Comparison of ENCODE assay signal across 8 cellular contexts in genomic region chr16:68022728-68023537, GRCh38. TPM values are rescaled to one million over a fixed set of nuclear protein-coding genes. Genes with fewer than 3 reads are reported as not detected.
DNase-seq lines count a peak whose midpoint lies in the region; ATAC-seq and TF ChIP-seq lines count a peak whose summit lies in the region.

A gene with protein sequence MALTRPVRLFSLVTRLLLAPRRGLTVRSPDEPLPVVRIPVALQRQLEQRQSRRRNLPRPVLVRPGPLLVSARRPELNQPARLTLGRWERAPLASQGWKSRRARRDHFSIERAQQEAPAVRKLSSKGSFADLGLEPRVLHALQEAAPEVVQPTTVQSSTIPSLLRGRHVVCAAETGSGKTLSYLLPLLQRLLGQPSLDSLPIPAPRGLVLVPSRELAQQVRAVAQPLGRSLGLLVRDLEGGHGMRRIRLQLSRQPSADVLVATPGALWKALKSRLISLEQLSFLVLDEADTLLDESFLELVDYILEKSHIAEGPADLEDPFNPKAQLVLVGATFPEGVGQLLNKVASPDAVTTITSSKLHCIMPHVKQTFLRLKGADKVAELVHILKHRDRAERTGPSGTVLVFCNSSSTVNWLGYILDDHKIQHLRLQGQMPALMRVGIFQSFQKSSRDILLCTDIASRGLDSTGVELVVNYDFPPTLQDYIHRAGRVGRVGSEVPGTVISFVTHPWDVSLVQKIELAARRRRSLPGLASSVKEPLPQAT (minus strand): TSS chr16:68023232. CDS start chr16:68023202, 30 bp downstream.
Gene DUS2 (plus strand): TSS chr16:68023284. CDS start chr16:68038024, 14,740 bp downstream.

- H3K9ac ChIP-seq in muscle layer of colon (ENCODE audit: low read length) = peak within 1 kb of the TSS; percentile 65

- no peaks in the 10 kb centered on the region for H3K9me3 Mint-ChIP-seq in activated T-cell treated with anti-CD3 and anti-CD28 coated beads, Interleukin-2, amount 50 U/mL, for 4 hours

- DNase-seq in DMS153 (lab: John Stamatoyannopoulos, UW) (peak; percentile 78), KBM-7 (peak; percentile 95), Peyer's patch (peak; percentile 87 to 97 (median 96))
- peak; percentile 95 for DNase-seq in activated T-cell treated with anti-CD3 and anti-CD28 coated beads, Interleukin-2, amount 50 U/mL, for 4 hours
- DNase-seq in stimulated activated CD8-positive, alpha-beta memory T cell treated with anti-CD3 and anti-CD28 coated beads, Interleukin-4, amount 100 ng/mL, for 48 hours = peak; percentile 97

- H3K36me3 Mint-ChIP-seq in activated T-cell treated with anti-CD3 and anti-CD28 coated beads, Interleukin-2, amount 50 U/mL, for 4 hours (ENCODE audit: insufficient read depth) = peaks cover 13% of the 10 kb centered on the region

- H3K4me3 Mint-ChIP-seq in activated T-cell treated with anti-CD3 and anti-CD28 coated beads, Interleukin-2, amount 50 U/mL, for 4 hours = peak within 1 kb of the TSS; percentile 97

- in situ Hi-C loops in KBM-7 (cut with MboI; ENCODE audit: low pct_unique_long_range_greater_than_20kb, low sequenced_read_pairs) = no loop called here

- H3K27me3 Mint-ChIP-seq in activated T-cell treated with anti-CD3 and anti-CD28 coated beads, Interleukin-2, amount 50 U/mL, for 4 hours (ENCODE audit: low read depth) = no peaks in the 10 kb centered on the region

- no peaks in the 10 kb centered on the region for H3K9me3 ChIP-seq in Peyer's patch
- no peaks in the 10 kb centered on the region for H3K9me3 ChIP-seq in muscle layer of colon (ENCODE audit: low read length)

- ATAC-seq in GM21576 (IDR thresholded peaks at IDR 0.05; ENCODE audit: unreplicated experiment) (peak; percentile 79), esophagus mucosa (peak; percentile 96)
- ATAC-seq in activated T-cell treated with anti-CD3 and anti-CD28 coated beads, Interleukin-2, amount 50 U/mL, for 4 hours = peak; percentile 90 to 92

- H3K27ac ChIP-seq in Peyer's patch = peak within 1 kb of the TSS; percentile 66 to 91 (median 80)
- peak within 1 kb of the TSS; percentile 95 for H3K27ac ChIP-seq in muscle layer of colon (ENCODE audit: low read depth, low read length)

- H3K4me3 ChIP-seq in Peyer's patch (peak within 1 kb of the TSS; percentile 79 to 100 (median 88)), muscle layer of colon (ENCODE audit: low read depth in 1 of 2, low read length in 2 of 2) (peak within 1 kb of the TSS; percentile 43 to 72)

- peaks cover 22% of the 10 kb centered on the region for H3K4me1 Mint-ChIP-seq in activated T-cell treated with anti-CD3 and anti-CD28 coated beads, Interleukin-2, amount 50 U/mL, for 4 hours (ENCODE audit: low read depth)

- TF ChIP-seq CTCF in Peyer's patch (IDR thresholded peaks at IDR 0.05) = peak in 1 of 6 experiments; percentile 2

- H3K4me1 ChIP-seq in Peyer's patch (peaks cover 0 to 27% (median 11%) of the 10 kb centered on the region in 4 donors), muscle layer of colon (ENCODE audit: insufficient read depth, low read length) (peaks cover 25% of the 10 kb centered on the region)

- no peaks in the 10 kb centered on the region for H3K27me3 ChIP-seq in Peyer's patch
- H3K27me3 ChIP-seq in muscle layer of colon (ENCODE audit: control insufficient read depth in 1 of 2, insufficient read depth in 2 of 2, low read length in 2 of 2) = no peaks in the 10 kb centered on the region

- H3K36me3 ChIP-seq in Peyer's patch = peaks cover 0 to 7% (median 0%) of the 10 kb centered on the region in 3 donors
- peaks cover 12% of the 10 kb centered on the region for H3K36me3 ChIP-seq in muscle layer of colon (ENCODE audit: insufficient read depth, low read length)

- TF ChIP-seq POLR2A in Peyer's patch (IDR thresholded peaks at IDR 0.05) = peak; percentile 23 to 50

RNA-seq across cellular contexts. Expression of the first gene that starts in this region (rescaled TPM):
- 1 to 10 TPM; 3.4 to 6.7 (median 4.1) TPM for total RNA-seq in Peyer's patch
- total RNA-seq in activated T-cell treated with anti-CD3 and anti-CD28 coated beads, Interleukin-2, amount 50 U/mL, for 4 hours = 10 to 100 TPM; 34.9 to 40.3 (median 39.1) TPM
- 12.1 TPM for total RNA-seq in esophagus mucosa

RNA-seq across cellular contexts. Expression of gene DUS2, which starts in this region (rescaled TPM):
- total RNA-seq in Peyer's patch (10 to 100 TPM; 15.3 to 38.8 (median 21.2) TPM), esophagus mucosa (17.4 TPM)
- 10 to 100 TPM; 35.9 to 37.4 (median 37.1) TPM for total RNA-seq in activated T-cell treated with anti-CD3 and anti-CD28 coated beads, Interleukin-2, amount 50 U/mL, for 4 hours

Comparison
In these comparisons a context has a peak if more than half of its experiments do, and no peak if none do; other contexts are left out.
1. Peak in every context shown above with its lines: DNase-seq, ATAC-seq, H3K4me3 ChIP-seq and H3K27ac ChIP-seq.